ENCODE assay signal across 8 cellular contexts in the genomic region with DNA sequence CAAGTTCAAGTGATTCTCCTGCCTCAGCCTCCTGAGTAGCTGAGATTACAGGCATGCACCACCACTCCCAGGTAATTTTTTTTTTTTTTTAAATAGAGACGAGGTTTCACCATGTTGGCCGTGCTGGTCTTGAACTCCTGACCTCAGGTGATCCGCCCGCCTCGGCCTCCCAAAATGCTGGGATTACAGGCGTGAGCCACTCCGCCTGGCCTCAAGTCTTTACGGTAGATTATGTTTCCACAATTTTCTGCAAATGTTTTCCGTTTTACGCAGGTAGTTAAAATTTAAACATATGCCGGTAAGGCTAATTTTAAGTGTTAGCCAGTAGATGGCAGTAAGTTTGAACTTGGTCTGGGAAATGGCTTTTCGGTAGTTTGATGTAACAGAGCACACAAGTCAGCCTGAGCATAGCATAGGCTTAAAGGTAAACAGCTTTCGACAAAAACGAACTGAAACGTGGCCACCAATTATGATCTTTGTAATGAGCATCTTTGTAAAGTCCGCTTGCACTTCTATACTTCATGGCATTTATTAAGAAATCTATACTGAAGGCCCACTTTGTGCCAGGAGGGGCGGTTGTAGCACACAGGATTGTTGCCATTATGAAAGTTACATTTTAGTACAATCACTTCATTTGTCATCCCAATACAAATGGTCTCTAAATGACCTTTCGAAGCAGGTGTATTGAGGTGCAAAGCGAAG. TPM values are rescaled to one million over a fixed set of nuclear protein-coding genes. Genes with fewer than 3 reads are reported as not detected.
A peak's percentile ranks its signal among the peaks of the same experiment; 100 is the strongest.
DNase-seq lines count a peak whose midpoint lies in the region; ATAC-seq and TF ChIP-seq lines count a peak whose summit lies in the region.

No MANE protein-coding gene starts in this region.

- peaks cover 9% of the 10 kb centered on the region for H3K27me3 Mint-ChIP-seq in nephron (ENCODE audit: low read depth)

- peaks cover 45% of the 10 kb centered on the region for H3K4me1 Mint-ChIP-seq in nephron

- no peak overlapping the region for H3K4me3 Mint-ChIP-seq in nephron

- H3K4me3 ChIP-seq in MG63 = no peak overlapping the region

- peak; percentile 46 for ATAC-seq in GM19324 (IDR thresholded peaks at IDR 0.05; ENCODE audit: low FRiP score, unreplicated experiment)
- peak; percentile 45 for ATAC-seq in esophagus mucosa

- H3K27me3 ChIP-seq in MG63 = no peaks in the 10 kb centered on the region

- H3K9me3 Mint-ChIP-seq in nephron = peaks cover 13% of the 10 kb centered on the region

- no peaks in the 10 kb centered on the region for H3K36me3 Mint-ChIP-seq in nephron (ENCODE audit: low read depth)

- H3K27ac Mint-ChIP-seq in nephron = peak overlapping the region in 2 of 3 experiments; percentile 23 to 46

- TF ChIP-seq CTCF in nephron (IDR thresholded peaks at IDR 0.05; ENCODE audit: unreplicated experiment in 3 of 3) = peak; percentile 53 to 59 (median 58)

- no peaks in the 10 kb centered on the region for H3K36me3 ChIP-seq in MG63

- DNase-seq in DMS114 treated with DMSO at 0.1 percent for 48 hours (lab: John Stamatoyannopoulos, UW; ENCODE audit: unreplicated experiment) (peak; percentile 55), Kasumi-1 (lab: John Stamatoyannopoulos, UW) (peak; percentile 72 to 74), SKM-1 treated with dmso at 0.1 percent for 144 hours (lab: John Stamatoyannopoulos, UW; ENCODE audit: unreplicated experiment) (peak; percentile 66), NCI-H2107 (lab: John Stamatoyannopoulos, UW) (no peak), MG63 (no peak)

- H3K9me3 ChIP-seq in MG63 = peaks cover 7% of the 10 kb centered on the region; the same call in 1 of the 2 replicates

RNA-seq across cellular contexts. Expression of gene CCKAR, which starts 31.1 kb away (rescaled TPM):
- not detected for total RNA-seq in esophagus mucosa
- 16.8 and 28.2 TPM in 2 replicates for total RNA-seq in MG63 (2014; rRNA removed; shearing (Covaris generic); ENCODE audit: low replicate concordance)

Comparison
In these comparisons a context has a peak if more than half of its experiments do, and no peak if none do; other contexts are left out.
1. DNase-seq: peak in DMS114 treated with DMSO at 0.1 percent for 48 hours (single experiment), Kasumi-1 (2 of 2) and SKM-1 treated with dmso at 0.1 percent for 144 hours (single experiment); none in NCI-H2107 (single experiment) and MG63 (single experiment).
2. RNA of gene CCKAR, which starts 31.1 kb away (total RNA-seq): 16.8 to 28.2 TPM in MG63; not detected in esophagus mucosa (single experiment); every median in the first group is over 10 times any median in the second.